Comparison of ENCODE assay signal across 36 cellular contexts in genomic region chr9:84310903-84311302, GRCh38. TPM values are rescaled to one million over a fixed set of nuclear protein-coding genes. Genes with fewer than 3 reads are reported as not detected.
"Had no signal": no experiment of that assay in that cellular context is flagged by ENCODE, and none has a peak within 500 bp of the region (broad histone marks: within the 10 kb centered on the region; RNA-seq: fewer than 3 reads in every experiment).

No MANE protein-coding gene starts in this region.

- H3K9me3 ChIP-seq: adrenal gland, body of pancreas, colonic mucosa, esophagus muscularis mucosa, heart right ventricle, left lung, lower lobe of right lung, mucosa of descending colon, ovary, prostate gland, vagina had no signal

- H3K36me3 ChIP-seq: adrenal gland, colonic mucosa, esophagus muscularis mucosa, heart right ventricle, left lung, lower lobe of right lung, ovary, prostate gland, vagina had no signal

- H3K36me3 Mint-ChIP-seq: activated naive CD8-positive, alpha-beta T cell treated with anti-CD3 and anti-CD28 coated beads for 36 hours; stimulated activated effector memory CD8-positive, alpha-beta T cell treated with anti-CD3 and anti-CD28 coated beads, Interleukin-12 subunit alpha, Interleukin-12 subunit beta, amount 100 ng/mL, for 72 hours; type B pancreatic cell had no signal

- H3K27ac ChIP-seq: adrenal gland, body of pancreas, colonic mucosa, esophagus muscularis mucosa, foreskin keratinocyte, heart right ventricle, left lung, lower lobe of right lung, ovary, prostate gland, skin epidermis, vagina, VCaP had no signal

- DNase-seq: activated CD4-positive, alpha-beta T cell treated with anti-CD3 and anti-CD28 coated beads for 48 hours; activated CD4-positive, alpha-beta T cell treated with anti-CD3 and anti-CD28 coated beads, Interleukin-2, amount 50 U/mL, for 48 hours; activated CD8-positive, alpha-beta memory T cell treated with anti-CD3 and anti-CD28 coated beads for 24 hours; activated effector memory CD4-positive, alpha-beta T cell treated with anti-CD3 and anti-CD28 coated beads, Interleukin-2, amount 50 U/mL, for 16 hours; activated naive CD4-positive, alpha-beta T cell treated with anti-CD3 and anti-CD28 coated beads for 36 hours; activated naive CD8-positive, alpha-beta T cell treated with anti-CD3 and anti-CD28 coated beads for 36 hours; activated T-cell treated with anti-CD3 and anti-CD28 coated beads, Interleukin-2, amount 50 U/mL, for 1 hour; adrenal gland; body of pancreas; cerebellar nuclear complex; colonic mucosa; effector memory CD8-positive, alpha-beta T cell; foreskin keratinocyte; heart right ventricle; left lung; lower lobe of right lung; mesendoderm; mucosa of descending colon; ovary; retina; stimulated activated CD4-positive, alpha-beta T cell treated with anti-CD3 and anti-CD28 coated beads, Interleukin-12 subunit alpha, Interleukin-12 subunit beta, amount 100 ng/mL, for 4 hours; stimulated activated CD4-positive, alpha-beta T cell treated with anti-CD3 and anti-CD28 coated beads, Interleukin-4, amount 100 ng/mL, for 24 hours; stimulated activated naive CD8-positive, alpha-beta T cell treated with anti-CD3 and anti-CD28 coated beads, Interleukin-15, amount 100 ng/mL, for 72 hours; substantia nigra; T-helper 9 cell had no signal

- H3K4me3 Mint-ChIP-seq: activated naive CD4-positive, alpha-beta T cell treated with anti-CD3 and anti-CD28 coated beads for 36 hours; activated naive CD8-positive, alpha-beta T cell treated with anti-CD3 and anti-CD28 coated beads for 36 hours; activated T-helper 1 cell treated with anti-CD3 and anti-CD28 coated beads, Interleukin-12 subunit alpha, Interleukin-12 subunit beta, Interleukin-2, Interleukin-4 antibody, amounts not matched to agents 30 ng/mL and 10 ng/mL and 1 ng/mL, durations not matched to agents 14 hours and 24 hours and 36 hours; effector memory CD8-positive, alpha-beta T cell; stimulated activated effector memory CD8-positive, alpha-beta T cell treated with anti-CD3 and anti-CD28 coated beads, Interleukin-12 subunit alpha, Interleukin-12 subunit beta, amount 100 ng/mL, for 72 hours; stimulated activated naive CD8-positive, alpha-beta T cell treated with anti-CD3 and anti-CD28 coated beads, Interleukin-15, amount 100 ng/mL, for 72 hours; T-helper 1 cell treated with Interleukin-12 subunit alpha and Interleukin-12 subunit beta and Interleukin-4 antibody, amounts not matched to agents 30 μg/mL and 1 μg/mL, for 36 hours; type B pancreatic cell had no signal

- H3K27me3 Mint-ChIP-seq: activated naive CD8-positive, alpha-beta T cell treated with anti-CD3 and anti-CD28 coated beads for 36 hours; stimulated activated naive CD8-positive, alpha-beta T cell treated with anti-CD3 and anti-CD28 coated beads, Interleukin-15, amount 100 ng/mL, for 72 hours; type B pancreatic cell had no signal

- H3K27me3 ChIP-seq: adrenal gland, body of pancreas, colonic mucosa, esophagus muscularis mucosa, foreskin keratinocyte, heart right ventricle, left lung, ovary, vagina had no signal

- H3K9me3 Mint-ChIP-seq: activated naive CD4-positive, alpha-beta T cell treated with anti-CD3 and anti-CD28 coated beads for 36 hours; activated naive CD8-positive, alpha-beta T cell treated with anti-CD3 and anti-CD28 coated beads for 36 hours; activated T-helper 1 cell treated with anti-CD3 and anti-CD28 coated beads, Interleukin-12 subunit alpha, Interleukin-12 subunit beta, Interleukin-2, Interleukin-4 antibody, amounts not matched to agents 30 ng/mL and 10 ng/mL and 1 ng/mL, durations not matched to agents 14 hours and 24 hours and 36 hours; effector memory CD8-positive, alpha-beta T cell; stimulated activated effector memory CD8-positive, alpha-beta T cell treated with anti-CD3 and anti-CD28 coated beads, Interleukin-12 subunit alpha, Interleukin-12 subunit beta, amount 100 ng/mL, for 72 hours; stimulated activated naive CD8-positive, alpha-beta T cell treated with anti-CD3 and anti-CD28 coated beads, Interleukin-15, amount 100 ng/mL, for 72 hours; type B pancreatic cell had no signal

- ATAC-seq: activated CD4-positive, CD25-positive, alpha-beta regulatory T cell treated with anti-CD3 and anti-CD28 coated beads, Interleukin-2, amount 50 U/mL, for 24 hours; body of pancreas; effector memory CD8-positive, alpha-beta T cell; foreskin keratinocyte; heart right ventricle; left lung; lower lobe of right lung; mucosa of descending colon; sciatic nerve; stimulated activated effector memory CD8-positive, alpha-beta T cell treated with anti-CD3 and anti-CD28 coated beads, Interleukin-12 subunit alpha, Interleukin-12 subunit beta, amount 100 ng/mL, for 72 hours; stimulated activated naive CD8-positive, alpha-beta T cell treated with anti-CD3 and anti-CD28 coated beads, Interleukin-15, amount 100 ng/mL, for 72 hours had no signal

- H3K4me3 ChIP-seq: adrenal gland, body of pancreas, colonic mucosa, esophagus muscularis mucosa, heart right ventricle, left lung, lower lobe of right lung, mucosa of descending colon, ovary, prostate gland, skin epidermis, vagina had no signal

- H3K4me1 Mint-ChIP-seq: stimulated activated effector memory CD8-positive, alpha-beta T cell treated with anti-CD3 and anti-CD28 coated beads, Interleukin-12 subunit alpha, Interleukin-12 subunit beta, amount 100 ng/mL, for 72 hours had no signal

- H3K27ac Mint-ChIP-seq: activated naive CD4-positive, alpha-beta T cell treated with anti-CD3 and anti-CD28 coated beads for 36 hours; activated naive CD8-positive, alpha-beta T cell treated with anti-CD3 and anti-CD28 coated beads for 36 hours; activated T-helper 1 cell treated with anti-CD3 and anti-CD28 coated beads, Interleukin-12 subunit alpha, Interleukin-12 subunit beta, Interleukin-2, Interleukin-4 antibody, amounts not matched to agents 30 ng/mL and 10 ng/mL and 1 ng/mL, durations not matched to agents 14 hours and 24 hours and 36 hours; effector memory CD8-positive, alpha-beta T cell; stimulated activated effector memory CD8-positive, alpha-beta T cell treated with anti-CD3 and anti-CD28 coated beads, Interleukin-12 subunit alpha, Interleukin-12 subunit beta, amount 100 ng/mL, for 72 hours; stimulated activated naive CD8-positive, alpha-beta T cell treated with anti-CD3 and anti-CD28 coated beads, Interleukin-15, amount 100 ng/mL, for 72 hours; T-helper 1 cell treated with Interleukin-12 subunit alpha and Interleukin-12 subunit beta and Interleukin-4 antibody, amounts not matched to agents 30 μg/mL and 1 μg/mL, for 36 hours; type B pancreatic cell had no signal

RNA-seq across cellular contexts. Expression of gene SLC28A3, which starts 29.7 kb away (rescaled TPM):
- total RNA-seq: adrenal gland had no signal
